8 cellular contexts compared by ENCODE assay signal in the genomic region with DNA sequence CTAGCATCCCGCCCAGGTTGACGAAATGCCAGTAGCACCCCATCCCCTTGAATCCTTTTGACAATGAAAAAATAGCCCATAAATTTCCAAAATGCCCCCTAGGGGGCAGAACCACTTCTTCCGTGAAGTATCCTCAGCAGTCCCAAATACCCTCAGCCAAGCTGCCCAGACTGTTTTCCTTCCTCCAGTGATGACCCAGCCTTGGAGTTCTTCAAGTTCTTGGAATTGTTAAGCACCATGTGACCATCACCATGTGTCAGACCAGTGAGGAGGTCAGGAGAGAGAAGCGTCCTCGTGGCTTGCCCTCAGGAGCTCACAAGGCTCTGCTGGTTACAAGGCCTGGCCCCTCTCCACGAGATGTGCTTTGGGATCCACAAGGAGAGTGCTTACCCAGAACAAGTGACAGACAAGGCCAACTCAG. TPM values are rescaled to one million over a fixed set of nuclear protein-coding genes. Genes with fewer than 3 reads are reported as not detected.
DNase-seq lines count a peak whose midpoint lies in the region; ATAC-seq and TF ChIP-seq lines count a peak whose summit lies in the region.

No MANE protein-coding gene starts in this region.

- H3K4me1 ChIP-seq in Loucy (ENCODE audit: insufficient read depth, low read length, poor library complexity, severe bottlenecking) (peaks cover 14% of the 10 kb centered on the region), esophagus muscularis mucosa (peaks cover 25 to 58% (median 43%) of the 10 kb centered on the region in 4 donors)

- H3K4me3 ChIP-seq in Loucy (ENCODE audit: low read length, poor library complexity, severe bottlenecking), result no peak overlapping the region
- no peak overlapping the region for H3K4me3 ChIP-seq in WI38 (ENCODE audit: low read depth, low read length)
- no peak overlapping the region for H3K4me3 ChIP-seq in esophagus muscularis mucosa

- no peak for TF ChIP-seq POLR2A in esophagus muscularis mucosa (IDR thresholded peaks at IDR 0.05; ENCODE audit: low read depth)

- H3K27me3 ChIP-seq in Loucy (ENCODE audit: insufficient read depth, low read length, poor library complexity, severe bottlenecking) (no peaks in the 10 kb centered on the region), esophagus muscularis mucosa (no peaks in the 10 kb centered on the region)

- H3K9me3 ChIP-seq in Loucy (ENCODE audit: insufficient read depth, low read depth, low read length) (no peaks in the 10 kb centered on the region), esophagus muscularis mucosa (no peaks in the 10 kb centered on the region)

- WGBS in esophagus muscularis mucosa, result 42% methylated on average over 6 of the region's 6 CpGs

- peak; percentile 36 for DNase-seq in activated gamma-delta T cell treated with Interleukin-2 at 50 U/mL for 16 hours
- no peak for DNase-seq in activated gamma-delta T cell (lab: John Stamatoyannopoulos, UW)
- DNase-seq in esophagus muscularis mucosa (ENCODE audit: extremely low spot score), result peak; percentile 92
- DNase-seq in myocyte (ENCODE audit: low read depth), result peak; percentile 93

- H3K27ac ChIP-seq in esophagus muscularis mucosa (replicated peaks in 1 of 4), result peak overlapping the region; percentile 64 to 84 (median 81)

- H2AFZ ChIP-seq in Loucy (ENCODE audit: low read length), result no peak overlapping the region

- H4K20me1 ChIP-seq in Loucy (ENCODE audit: insufficient read depth, low read length, poor library complexity, severe bottlenecking), result peaks cover 13% of the 10 kb centered on the region

- H3K79me2 ChIP-seq in Loucy (ENCODE audit: insufficient read depth, low read length), result peaks cover 24% of the 10 kb centered on the region

- intact Hi-C loops in esophagus muscularis mucosa (cut with DNase I), result loop anchor here (10.0 kb wide), 1 partner anchor 214 kb away; a partner anchor contains a TSS

- no peaks in the 10 kb centered on the region for H3F3A ChIP-seq in Loucy (ENCODE audit: low read depth)

- peak; percentile 79 for TF ChIP-seq CTCF in Loucy (conservative IDR thresholded peaks at IDR 0.05; ENCODE audit: low read length)
- peak; percentile 75 for TF ChIP-seq CTCF in WI38 (IDR thresholded peaks at IDR 0.05; ENCODE audit: low read depth, low read length)
- peak; percentile 72 to 86 (median 81) for TF ChIP-seq CTCF in esophagus muscularis mucosa (IDR thresholded peaks at IDR 0.05)

- H3K9ac ChIP-seq in Loucy (ENCODE audit: low read depth, low read length, poor library complexity, severe bottlenecking), result no peak overlapping the region

- TF ChIP-seq EP300 in esophagus muscularis mucosa (IDR thresholded peaks at IDR 0.05), result no peak

- H3K4me2 ChIP-seq in Loucy (ENCODE audit: low read depth, low read length, poor library complexity, severe bottlenecking), result no peak overlapping the region

- H3K36me3 ChIP-seq in Loucy (ENCODE audit: insufficient read depth, low read length) (peaks cover 3% of the 10 kb centered on the region; the same call in 1 of the 2 replicates), esophagus muscularis mucosa (peaks cover 19 to 39% (median 35%) of the 10 kb centered on the region in 4 donors)

- H3K9me2 ChIP-seq in Loucy (replicated peaks; ENCODE audit: low read depth, low read length), result no peaks in the 10 kb centered on the region

- ATAC-seq in HG02759 (IDR thresholded peaks at IDR 0.05; ENCODE audit: unreplicated experiment) (no peak), GM21786 (IDR thresholded peaks at IDR 0.05; ENCODE audit: unreplicated experiment) (no peak)

RNA-seq across cellular contexts. Expression of a gene that starts 1.4 kb away (rescaled TPM):
- total RNA-seq in esophagus muscularis mucosa (under 1 TPM; 0.23 to 0.58 (median 0.37) TPM), myocyte (0.26 TPM in 1 of 2 replicates, not detected in the other)
- 0.90 TPM for polyA plus RNA-seq in myocyte (2012)

RNA-seq across cellular contexts. Expression of a gene that starts 5.5 kb away (rescaled TPM):
- 10 to 100 TPM; 41.9 to 98.0 (median 61.9) TPM for total RNA-seq in esophagus muscularis mucosa
- total RNA-seq in myocyte, result 28.9 and 35.2 TPM in 2 replicates
- 50.0 TPM for polyA plus RNA-seq in myocyte (2012)

RNA-seq across cellular contexts. Expression of a gene that starts 6.8 kb away (rescaled TPM):
- 10 to 100 TPM; 44.0 to 69.3 (median 56.3) TPM for total RNA-seq in esophagus muscularis mucosa
- 68.9 and 76.6 TPM in 2 replicates for total RNA-seq in myocyte
- polyA plus RNA-seq in myocyte (2012), result 95.8 TPM

RNA-seq across cellular contexts. Expression of a gene that starts 10.6 kb away (rescaled TPM):
- total RNA-seq in esophagus muscularis mucosa (10 to 100 TPM; 15.1 to 24.4 (median 17.8) TPM), myocyte (13.6 and 14.3 TPM in 2 replicates)
- 5.5 TPM for polyA plus RNA-seq in myocyte (2012)

RNA-seq across cellular contexts. Expression of a gene that starts 35.3 kb away (rescaled TPM):
- total RNA-seq in esophagus muscularis mucosa (10 to 100 TPM; 27.0 to 50.1 (median 36.9) TPM), myocyte (43.0 and 50.1 TPM in 2 replicates)
- 40.1 TPM for polyA plus RNA-seq in myocyte (2012)
